8 cellular contexts compared by ENCODE assay signal in genomic region chr4:103091601-103092223, GRCh38. TPM values are rescaled to one million over a fixed set of nuclear protein-coding genes. Genes with fewer than 3 reads are reported as not detected.
DNase-seq lines count a peak whose midpoint lies in the region; ATAC-seq and TF ChIP-seq lines count a peak whose summit lies in the region.

No MANE protein-coding gene starts in this region.

- no peak overlapping the region for H3K4me3 ChIP-seq in lower leg skin (ENCODE audit: low read depth, poor library complexity, severe bottlenecking)

- TF ChIP-seq CTCF in AG09319 (IDR thresholded peaks at IDR 0.05; ENCODE audit: low read depth, low read length) = peak; percentile 58
- peak; percentile 29 for TF ChIP-seq CTCF in GM13976 (IDR thresholded peaks at IDR 0.05; ENCODE audit: borderline replicate concordance, control extremely low read depth, extremely low read depth, insufficient read depth, missing control alignments)
- peak; percentile 82 for TF ChIP-seq CTCF in chondrocyte (IDR thresholded peaks at IDR 0.05)
- no peak for TF ChIP-seq CTCF in lower leg skin (IDR thresholded peaks at IDR 0.05)

- peaks cover 22% of the 10 kb centered on the region for H3K4me1 Mint-ChIP-seq in T-helper 1 cell treated with Interleukin-12 subunit alpha and Interleukin-12 subunit beta and Interleukin-4 antibody, amounts not matched to agents 30 μg/mL and 1 μg/mL, for 36 hours (ENCODE audit: low read depth)
- peaks cover 11% of the 10 kb centered on the region for H3K4me1 Mint-ChIP-seq in chondrocyte (ENCODE audit: low read depth)

- H3K9me3 Mint-ChIP-seq in T-helper 1 cell treated with Interleukin-12 subunit alpha and Interleukin-12 subunit beta and Interleukin-4 antibody, amounts not matched to agents 30 μg/mL and 1 μg/mL, for 36 hours = no peaks in the 10 kb centered on the region
- H3K9me3 Mint-ChIP-seq in chondrocyte (ENCODE audit: low read depth) = no peaks in the 10 kb centered on the region

- H3K27ac Mint-ChIP-seq in T-helper 1 cell treated with Interleukin-12 subunit alpha and Interleukin-12 subunit beta and Interleukin-4 antibody, amounts not matched to agents 30 μg/mL and 1 μg/mL, for 36 hours = peak overlapping the region; percentile 43
- H3K27ac Mint-ChIP-seq in chondrocyte (ENCODE audit: unreplicated experiment) = no peak overlapping the region

- DNase-seq in AG09319 (ENCODE audit: extremely low read depth, low read depth) = peak; percentile 45
- peak; percentile 31 for DNase-seq in GM13976 (ENCODE audit: low spot score)
- DNase-seq in NCI-H1105 treated with DMSO at 0.1 percent for 48 hours (lab: John Stamatoyannopoulos, UW) = peak; percentile 48
- no peak for DNase-seq in chondrocyte (ENCODE audit: low spot score)
- DNase-seq in midbrain (lab: John Stamatoyannopoulos, UW) = peak; percentile 71
- no peak for DNase-seq in lower leg skin (ENCODE audit: low spot score in 2 of 2)

- H3K27me3 Mint-ChIP-seq in T-helper 1 cell treated with Interleukin-12 subunit alpha and Interleukin-12 subunit beta and Interleukin-4 antibody, amounts not matched to agents 30 μg/mL and 1 μg/mL, for 36 hours (ENCODE audit: low read depth) = no peaks in the 10 kb centered on the region
- no peaks in the 10 kb centered on the region for H3K27me3 Mint-ChIP-seq in chondrocyte (ENCODE audit: low read depth)

- peak overlapping the region; percentile 47 for H3K4me3 Mint-ChIP-seq in T-helper 1 cell treated with Interleukin-12 subunit alpha and Interleukin-12 subunit beta and Interleukin-4 antibody, amounts not matched to agents 30 μg/mL and 1 μg/mL, for 36 hours
- no peak overlapping the region for H3K4me3 Mint-ChIP-seq in chondrocyte (ENCODE audit: unreplicated experiment)

- peak; percentile 85 for ATAC-seq in HG02798 (IDR thresholded peaks at IDR 0.05; ENCODE audit: poor library complexity, unreplicated experiment)

- in situ Hi-C loops in GM13976 (cut with MboI; ENCODE audit: low sequenced_read_pairs, unreplicated experiment) = loop anchor here (10.0 kb wide), 1 partner anchor 647 kb away; no protein-coding TSS in a partner anchor

- intact Hi-C loops in lower leg skin (cut with DNase I; ENCODE audit: low total_unique reads) = loop anchor here (10.0 kb wide), 3 partner anchors 77 to 657 kb away; partner anchors contain the start of gene SLC9B1

- peaks cover 12% of the 10 kb centered on the region for H3K36me3 Mint-ChIP-seq in T-helper 1 cell treated with Interleukin-12 subunit alpha and Interleukin-12 subunit beta and Interleukin-4 antibody, amounts not matched to agents 30 μg/mL and 1 μg/mL, for 36 hours (ENCODE audit: low read depth)
- H3K36me3 Mint-ChIP-seq in chondrocyte (ENCODE audit: low read depth) = peaks cover 18% of the 10 kb centered on the region

- WGBS in lower leg skin, 2 donors = 55% methylated on average over 3 of the region's 3 CpGs

- TF ChIP-seq POLR2A in lower leg skin (IDR thresholded peaks at IDR 0.05) = no peak

RNA-seq across cellular contexts. Expression of gene BDH2, which starts 7.9 kb away (rescaled TPM):
- total RNA-seq in chondrocyte = 25.5 to 45.9 TPM (median 27.5 TPM) in 3 replicates
- total RNA-seq in lower leg skin = 10 to 100 TPM; 29.9 to 44.5 (median 38.9) TPM

RNA-seq across cellular contexts. Expression of gene SLC9B2, which starts 15.2 kb away (rescaled TPM):
- total RNA-seq in chondrocyte (18.7 to 21.7 TPM (median 20.3 TPM) in 3 replicates), lower leg skin (1 to 10 TPM; 1.3 to 4.3 (median 2.8) TPM)

Comparison
In these comparisons a context has a peak if more than half of its experiments do, and no peak if none do; other contexts are left out.
1. DNase-seq: peak in AG09319 (single experiment), GM13976 (single experiment), NCI-H1105 treated with DMSO at 0.1 percent for 48 hours (single experiment) and midbrain (single experiment); none in chondrocyte (single experiment) and lower leg skin (0 of 2).
2. CTCF ChIP-seq: peak in AG09319 (single experiment), GM13976 (single experiment) and chondrocyte (single experiment); none in lower leg skin (0 of 3).